In the genomic region with DNA sequence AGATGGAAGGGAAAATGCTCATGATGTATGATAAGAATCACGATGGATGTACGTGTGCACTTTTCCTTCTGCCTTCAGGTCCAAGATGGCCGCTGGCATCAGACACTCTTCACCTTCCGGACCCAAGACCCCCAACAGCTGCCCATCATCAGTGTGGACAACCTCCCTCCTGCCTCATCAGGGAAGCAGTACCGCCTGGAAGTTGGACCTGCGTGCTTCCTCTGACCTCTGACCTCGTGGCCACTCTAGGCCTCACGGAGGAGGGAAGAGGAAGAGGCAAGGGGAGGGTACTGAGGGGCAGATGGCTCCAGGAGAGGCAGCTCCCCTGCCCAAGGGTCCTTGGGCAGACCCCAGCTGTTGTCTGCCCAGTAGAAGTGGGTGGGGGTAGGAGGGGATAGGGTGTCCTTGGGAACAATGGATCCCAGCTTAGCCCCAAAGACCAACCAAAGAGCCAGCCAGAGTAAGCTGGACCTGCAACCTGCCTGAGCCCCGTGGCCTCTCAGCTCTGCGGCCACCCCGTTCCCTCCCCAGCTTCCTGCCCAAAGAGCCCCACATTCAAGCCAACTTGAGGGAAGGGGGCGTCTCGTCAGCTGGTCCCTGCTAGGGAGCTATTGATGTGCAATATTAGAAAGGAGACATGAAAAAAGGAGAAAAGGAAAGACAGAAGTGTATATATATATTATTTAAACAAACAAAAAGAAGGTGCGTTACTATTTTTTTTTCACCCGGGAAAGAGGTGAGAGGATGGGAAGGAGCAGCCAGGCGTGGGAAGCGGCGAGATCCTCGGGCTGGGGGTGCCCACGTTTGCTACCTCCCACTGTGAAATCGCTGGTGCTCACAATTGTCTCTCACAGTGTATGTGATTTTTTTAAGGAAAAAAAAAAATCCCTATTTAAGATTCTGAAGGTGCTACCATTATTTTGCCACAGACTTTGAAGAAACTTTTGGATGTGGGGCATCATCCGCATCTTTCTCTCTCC, we compare ENCODE assay signal across 18 cellular contexts. TPM values are rescaled to one million over a fixed set of nuclear protein-coding genes. Genes with fewer than 3 reads are reported as not detected.
DNase-seq lines count a peak whose midpoint lies in the region; ATAC-seq and TF ChIP-seq lines count a peak whose summit lies in the region.
"Had no signal": no experiment of that assay in that cellular context is flagged by ENCODE, and none has a peak within 500 bp of the region (broad histone marks: within the 10 kb centered on the region; RNA-seq: fewer than 3 reads in every experiment).

No MANE protein-coding gene starts in this region.

- H3K27ac ChIP-seq in WERI-Rb-1 (no peak overlapping the region), adrenal gland (no peak overlapping the region)
- H3K27ac ChIP-seq: thoracic aorta had no signal

- intact Hi-C loops in adrenal gland (cut with DNase I) = no loop called here

- peaks cover 51% of the 10 kb centered on the region for H3K36me3 ChIP-seq in WERI-Rb-1
- H3K36me3 ChIP-seq in adrenal gland (replicated peaks in 1 of 2) = peaks cover 0 to 5% of the 10 kb centered on the region in 2 donors

- H3K27me3 ChIP-seq in WERI-Rb-1 (ENCODE audit: insufficient read depth, low read depth, severe bottlenecking) (no peaks in the 10 kb centered on the region), adrenal gland (no peaks in the 10 kb centered on the region)

- no peak overlapping the region for H3K4me3 ChIP-seq in WERI-Rb-1 (ENCODE audit: low read depth, low read length)
- H3K4me3 ChIP-seq in adrenal gland = no peak overlapping the region
- H3K4me3 ChIP-seq: smooth muscle cell, thoracic aorta had no signal

- no peak for TF ChIP-seq POLR2A in adrenal gland (IDR thresholded peaks at IDR 0.05)

- H3K9me3 ChIP-seq in WERI-Rb-1 (ENCODE audit: severe bottlenecking) (peaks cover 5% of the 10 kb centered on the region), adrenal gland (replicated peaks in 1 of 3) (no peaks in the 10 kb centered on the region)
- H3K9me3 ChIP-seq: thoracic aorta had no signal

- ATAC-seq in left lobe of liver = no peak
- no peak for ATAC-seq in HG03135 (IDR thresholded peaks at IDR 0.05; ENCODE audit: unreplicated experiment)
- ATAC-seq in HG03432 (IDR thresholded peaks at IDR 0.05; ENCODE audit: unreplicated experiment) = no peak
- ATAC-seq: stimulated activated naive B cell treated with anti-CD40 and anti-IgM and Interleukin-4, amounts not matched to agents 10 μg/mL and 1 μg/mL and 100 μg/mL, for 72 hours had no signal

- 87 to 90% (median 88%) methylated on average over 20 to 22 of the region's 22 CpGs for WGBS in adrenal gland, 4 donors

- H3K4me1 ChIP-seq in adrenal gland (replicated peaks in 1 of 2) = no peaks in the 10 kb centered on the region

- TF ChIP-seq CTCF in WERI-Rb-1 (IDR thresholded peaks at IDR 0.05; ENCODE audit: low read depth, low read length) (no peak), adrenal gland (IDR thresholded peaks at IDR 0.05) (no peak)

- DNase-seq in WERI-Rb-1 (peak; percentile 6), adrenal gland (peak in 4 of 7 donors; percentile 9 to 30 (median 14)), left lobe of liver (ENCODE audit: low spot score) (peak; percentile 35)
- DNase-seq in stimulated activated CD8-positive, alpha-beta memory T cell treated with anti-CD3 and anti-CD28 coated beads, Interleukin-4, amount 100 ng/mL, for 48 hours = peak; percentile 11
- no peak for DNase-seq in stimulated activated CD4-positive, alpha-beta T cell treated with anti-CD3 and anti-CD28 coated beads, Interleukin-1b, Interleukin-23, amount 100 ng/mL, for 48 hours
- DNase-seq: activated naive CD4-positive, alpha-beta T cell treated with anti-CD3 and anti-CD28 coated beads for 36 hours; activated T-cell treated with anti-CD3 and anti-CD28 coated beads for 4 hours; amygdala; CD4-positive, alpha-beta T cell; kidney glomerular epithelial cell; stimulated activated CD4-positive, alpha-beta T cell treated with anti-CD3 and anti-CD28 coated beads, Interleukin-4, amount 100 ng/mL, for 1 hour; stimulated activated naive B cell treated with anti-CD40 and anti-IgM and Interleukin-4, amounts not matched to agents 10 μg/mL and 1 μg/mL and 100 μg/mL, for 72 hours had no signal

RNA-seq across cellular contexts. Expression of a gene that starts 12.1 kb away (rescaled TPM):
- 10 to 100 TPM in 1 of 8 donors, 1 to 10 TPM in 6, not detected in 1; 2.9 to 26.0 (median 4.0) TPM for total RNA-seq in adrenal gland
- polyA plus RNA-seq in adrenal gland = 10 to 100 TPM in 2 of 3 donors, 1 to 10 TPM in 1; 3.3 to 24.8 (median 14.3) TPM
- total RNA-seq in left lobe of liver = 19,737 TPM
- total RNA-seq: activated naive CD4-positive, alpha-beta T cell treated with anti-CD3 and anti-CD28 coated beads for 36 hours; CD4-positive, alpha-beta T cell; MCF 10A; renal cortical epithelial cell; smooth muscle cell; thoracic aorta had no signal

RNA-seq across cellular contexts. Expression of a gene that starts 18.9 kb away (rescaled TPM):
- total RNA-seq in adrenal gland = 1 to 10 TPM in 4 of 8 donors, under 1 TPM in 1, not detected in 3; 0.60 to 6.8 (median 1.8) TPM
- polyA plus RNA-seq in adrenal gland = 10 to 100 TPM in 1 of 3 donors, 1 to 10 TPM in 1, under 1 TPM in 1; 0.88 to 16.2 (median 1.3) TPM
- 4,103 TPM for total RNA-seq in left lobe of liver
- total RNA-seq: activated naive CD4-positive, alpha-beta T cell treated with anti-CD3 and anti-CD28 coated beads for 36 hours; CD4-positive, alpha-beta T cell; MCF 10A; renal cortical epithelial cell; smooth muscle cell; thoracic aorta had no signal
- polyA plus RNA-seq: smooth muscle cell had no signal

Comparison
In these comparisons a context has a peak if more than half of its experiments do, and no peak if none do; other contexts are left out.
1. RNA of a gene that starts 12.1 kb away (total RNA-seq): 19,737 TPM in left lobe of liver (single experiment); 2.9 to 26.0 TPM in adrenal gland; every median in the first group is over 100 times any median in the second.
2. RNA of a gene that starts 18.9 kb away (total RNA-seq): 4,103 TPM in left lobe of liver (single experiment); 0.60 to 6.8 TPM in adrenal gland; every median in the first group is over 100 times any median in the second.